Comparison of ENCODE assay signal across 8 cellular contexts in genomic region chr5:113378960-113379541, GRCh38. TPM values are rescaled to one million over a fixed set of nuclear protein-coding genes. Genes with fewer than 3 reads are reported as not detected.
DNase-seq lines count a peak whose midpoint lies in the region; ATAC-seq, FAIRE-seq and TF ChIP-seq lines count a peak whose summit lies in the region.

No MANE protein-coding gene starts in this region.

- H3K27ac ChIP-seq in 22Rv1 (no peak overlapping the region), coronary artery (no peak overlapping the region), lower lobe of right lung (no peak overlapping the region)

- no peak for TF ChIP-seq POLR2A in GM12891 (IDR thresholded peaks at IDR 0.05; ENCODE audit: low read depth, low read length)

- H3K9me3 ChIP-seq in lower lobe of right lung, result no peaks in the 10 kb centered on the region

- peak; percentile 93 for FAIRE-seq in GM12891 (lab: Jason Lieb, UNC)

- intact Hi-C loops in lower lobe of right lung (cut with DNase I), result no loop called here

- no peaks in the 10 kb centered on the region for H3K4me1 ChIP-seq in lower lobe of right lung

- ATAC-seq in HG02970 (IDR thresholded peaks at IDR 0.05; ENCODE audit: low FRiP score, unreplicated experiment) (peak; percentile 65), lower lobe of right lung (peak; percentile 67 to 69)

- H3K4me3 ChIP-seq in coronary artery (no peak overlapping the region), lower lobe of right lung (no peak overlapping the region)

- DNase-seq in GM12891 (ENCODE audit: insufficient read length, low spot score) (peak; percentile 38), NCI-H345 treated with DMSO at 0.1 percent for 48 hours (lab: John Stamatoyannopoulos, UW; ENCODE audit: unreplicated experiment) (peak; percentile 27), coronary artery (ENCODE audit: low spot score) (no peak), lower lobe of right lung (no peak)
- peak; percentile 70 for DNase-seq in activated CD4-positive, alpha-beta T cell treated with anti-CD3 and anti-CD28 coated beads for 48 hours
- peak; percentile 4 to 14 for DNase-seq in stimulated activated CD8-positive, alpha-beta memory T cell treated with anti-CD3 and anti-CD28 coated beads, Interleukin-2, amount 100 ng/mL, for 1 hour (ENCODE audit: low read depth in 2 of 2)

- TF ChIP-seq CTCF in 22Rv1 (IDR thresholded peaks at IDR 0.05) (peak; percentile 86), coronary artery (IDR thresholded peaks at IDR 0.05) (peak; percentile 38), lower lobe of right lung (IDR thresholded peaks at IDR 0.05) (peak; percentile 78)

- no peaks in the 10 kb centered on the region for H3K36me3 ChIP-seq in lower lobe of right lung

- peaks cover 6% of the 10 kb centered on the region for H3K27me3 ChIP-seq in lower lobe of right lung (ENCODE audit: low read depth)

TF ChIP-seq in GM12891, 5 proteins besides CTCF, POLR2A, EP300 and RAD21:
- TF ChIP-seq SPI1 (IDR thresholded peaks at IDR 0.05; ENCODE audit: low read depth, low read length) (no peak), TAF1 (IDR thresholded peaks at IDR 0.05; ENCODE audit: low read depth, low read length) (no peak), POU2F2 (IDR thresholded peaks at IDR 0.05; ENCODE audit: low read depth, low read length) (no peak), POLR2AphosphoS5 (IDR thresholded peaks at IDR 0.05; ENCODE audit: low read depth, low read length) (no peak), PAX5 (IDR thresholded peaks at IDR 0.05; ENCODE audit: insufficient read depth, low read length, severe bottlenecking) (no peak)

RNA-seq across cellular contexts. Expression of gene TSSK1B, which starts 55.7 kb away (rescaled TPM):
- polyA plus RNA-seq in GM12891 (2012; ENCODE audit: low read depth, missing spikeins), result not detected
- not detected for total RNA-seq in lower lobe of right lung

Comparison
In these comparisons a context has a peak if more than half of its experiments do, and no peak if none do; other contexts are left out.
1. DNase-seq: peak in GM12891 (single experiment), NCI-H345 treated with DMSO at 0.1 percent for 48 hours (single experiment), activated CD4-positive, alpha-beta T cell treated with anti-CD3 and anti-CD28 coated beads for 48 hours (single experiment) and stimulated activated CD8-positive, alpha-beta memory T cell treated with anti-CD3 and anti-CD28 coated beads, Interleukin-2, amount 100 ng/mL, for 1 hour (2 of 2); none in coronary artery (single experiment) and lower lobe of right lung (single experiment).
2. Peak in every context shown above with its lines, with median percentiles within 50 percentile points of each other: CTCF ChIP-seq.